ENCODE assay signal across 11 cellular contexts in genomic region chr3:14458434-14459280, GRCh38. TPM values are rescaled to one million over a fixed set of nuclear protein-coding genes. Genes with fewer than 3 reads are reported as not detected.
DNase-seq lines count a peak whose midpoint lies in the region; ATAC-seq and TF ChIP-seq lines count a peak whose summit lies in the region.
"Had no signal": no experiment of that assay in that cellular context is flagged by ENCODE, and none has a peak within 500 bp of the region (broad histone marks: within the 10 kb centered on the region; RNA-seq: fewer than 3 reads in every experiment).

No MANE protein-coding gene starts in this region.

- DNase-seq in WTC11 (ENCODE audit: low spot score) (no peak), GM13977 (ENCODE audit: low spot score) (no peak), MV-4-11 (lab: John Stamatoyannopoulos, UW) (no peak), GM10266 (ENCODE audit: extremely low spot score) (no peak)
- DNase-seq: activated CD8-positive, alpha-beta memory T cell treated with anti-CD3 and anti-CD28 coated beads for 24 hours; DMS 273 treated with DMSO at 0.1 percent for 48 hours; NCI-H446 treated with DMSO at 0.1 percent for 48 hours had no signal

- H3K36me3 ChIP-seq in mucosa of stomach (ENCODE audit: control insufficient read depth, insufficient read depth, low read length) = no peaks in the 10 kb centered on the region

- POLR2A ChIA-PET in WTC11 (lab: Charles Lee) = interaction anchor here (1.5 kb wide), 1 partner anchor 46 kb away, joined by 3 read pairs; no protein-coding TSS in a partner anchor

- no peaks in the 10 kb centered on the region; the same call in 1 of the 2 replicates for H3K27me3 Mint-ChIP-seq in WTC11 (ENCODE audit: low read depth)

- no peaks in the 10 kb centered on the region for H3K9me3 ChIP-seq in mucosa of stomach (ENCODE audit: control insufficient read depth, low read length)
- H3K9me3 ChIP-seq: SJSA1 had no signal

- H3K4me3 ChIP-seq in mucosa of stomach (ENCODE audit: low read length) = peak overlapping the region; percentile 16
- H3K4me3 ChIP-seq: SJSA1 had no signal

- H3K4me1 Mint-ChIP-seq in WTC11 = peaks cover 27% of the 10 kb centered on the region

- peaks cover 71% of the 10 kb centered on the region for H3K4me1 ChIP-seq in mucosa of stomach (ENCODE audit: control insufficient read depth, insufficient read depth, low read length)

- in situ Hi-C loops in GM13977 (cut with MboI; ENCODE audit: low pct_unique_long_range_greater_than_20kb, low sequenced_read_pairs, unreplicated experiment) = no loop called here

- CTCF ChIA-PET in WTC11 (lab: Charles Lee) = interaction anchor here (0.6 to 2.3 kb wide), 14 partner anchors 8 to 255 kb away, joined by 3 to 10 read pairs (median 4); partner anchors contain the start of gene SLC6A6

- ATAC-seq in GM18861 (IDR thresholded peaks at IDR 0.05; ENCODE audit: unreplicated experiment) = peak; percentile 72
- ATAC-seq in GM21737 (IDR thresholded peaks at IDR 0.05; ENCODE audit: unreplicated experiment) = peak; percentile 49
- ATAC-seq in WTC11 = no peak

- no peak overlapping the region for H3K4me3 Mint-ChIP-seq in WTC11

- no peaks in the 10 kb centered on the region for H3K9me3 Mint-ChIP-seq in WTC11

- no peaks in the 10 kb centered on the region for H3K27me3 ChIP-seq in mucosa of stomach (ENCODE audit: control insufficient read depth, insufficient read depth, low read length)
- H3K27me3 ChIP-seq: SJSA1 had no signal

- peaks cover 74% of the 10 kb centered on the region for H3K36me3 Mint-ChIP-seq in WTC11

- H3K27ac Mint-ChIP-seq in WTC11 = peak overlapping the region; percentile 91; the same call in 1 of the 2 replicates

- TF ChIP-seq CTCF in WTC11 (IDR thresholded peaks at IDR 0.05) (no peak), GM13977 (IDR thresholded peaks at IDR 0.05; ENCODE audit: extremely low read depth, insufficient read depth, missing control alignments) (no peak), GM10266 (IDR thresholded peaks at IDR 0.05; ENCODE audit: control insufficient read depth, insufficient read depth, low read depth, missing control alignments) (no peak)

- H3K9ac ChIP-seq in mucosa of stomach (ENCODE audit: low read length) = no peak overlapping the region

TF ChIP-seq in WTC11, 78 proteins besides CTCF, POLR2A, EP300 and RAD21:
- TF ChIP-seq GTF2I (CRISPR knock-in tag; conservative IDR thresholded peaks at IDR 0.05) = no peak
- no peak for TF ChIP-seq ELF4 (CRISPR knock-in tag; IDR thresholded peaks at IDR 0.05; ENCODE audit: low read depth)
- TF ChIP-seq FOXP1 (CRISPR knock-in tag; IDR thresholded peaks at IDR 0.05; ENCODE audit: borderline replicate concordance) = no peak
- TF ChIP-seq USF1 (CRISPR knock-in tag; IDR thresholded peaks at IDR 0.05) = no peak
- no peak for TF ChIP-seq OVOL2 (CRISPR knock-in tag; IDR thresholded peaks at IDR 0.05; ENCODE audit: borderline replicate concordance)
- TF ChIP-seq ATF1 (CRISPR knock-in tag; IDR thresholded peaks at IDR 0.05) = no peak
- no peak for TF ChIP-seq TP53 (CRISPR knock-in tag; IDR thresholded peaks at IDR 0.05)
- no peak for TF ChIP-seq NR3C1 (CRISPR knock-in tag; conservative IDR thresholded peaks at IDR 0.05; ENCODE audit: low read depth)
- TF ChIP-seq FOXP4 (CRISPR knock-in tag; IDR thresholded peaks at IDR 0.05) = no peak
- no peak for TF ChIP-seq GABPB1 (CRISPR knock-in tag; IDR thresholded peaks at IDR 0.05)
- TF ChIP-seq TEAD1 (CRISPR knock-in tag; IDR thresholded peaks at IDR 0.05) = no peak
- no peak for TF ChIP-seq NFYB (CRISPR knock-in tag; conservative IDR thresholded peaks at IDR 0.05; ENCODE audit: low read depth)
- no peak for TF ChIP-seq HMGXB4 (CRISPR knock-in tag; IDR thresholded peaks at IDR 0.05)
- no peak for TF ChIP-seq ZBTB21 (CRISPR knock-in tag; IDR thresholded peaks at IDR 0.05; ENCODE audit: borderline replicate concordance)
- no peak for TF ChIP-seq NFE2L1 (CRISPR knock-in tag; IDR thresholded peaks at IDR 0.05)
- no peak for TF ChIP-seq JAZF1 (CRISPR knock-in tag; IDR thresholded peaks at IDR 0.05)
- TF ChIP-seq MYBL2 (CRISPR knock-in tag; IDR thresholded peaks at IDR 0.05) = no peak
- no peak for TF ChIP-seq GRHL2 (CRISPR knock-in tag; IDR thresholded peaks at IDR 0.05; ENCODE audit: insufficient replicate concordance, severe bottlenecking)
- TF ChIP-seq ETV6 (CRISPR knock-in tag; IDR thresholded peaks at IDR 0.05) = no peak

RNA-seq across cellular contexts. Expression of gene SLC6A6, which starts 56.3 kb away (rescaled TPM):
- total RNA-seq in WTC11 (2021) = 144 to 211 TPM (median 147 TPM) in 3 replicates
